Comparison of ENCODE assay signal across 8 cellular contexts in genomic region chr17:38559025-38559879, GRCh38. TPM values are rescaled to one million over a fixed set of nuclear protein-coding genes. Genes with fewer than 3 reads are reported as not detected.
DNase-seq lines count a peak whose midpoint lies in the region; ATAC-seq and TF ChIP-seq lines count a peak whose summit lies in the region.

No MANE protein-coding gene starts in this region.

- TF ChIP-seq POLR2A in lower leg skin (IDR thresholded peaks at IDR 0.05): no peak

- 10% methylated on average over 30 to 44 of the region's 44 CpGs for WGBS in lower leg skin, 2 donors

- intact Hi-C loops in lower leg skin (cut with DNase I; ENCODE audit: low total_unique reads): no loop called here

- H3K4me3 ChIP-seq in lower leg skin (ENCODE audit: low read depth, poor library complexity, severe bottlenecking): no peak overlapping the region

- peak overlapping the region; percentile 85 for H3K27ac ChIP-seq in cingulate gyrus (ENCODE audit: low read depth, low read length)

- no peak for TF ChIP-seq CTCF in lower leg skin (IDR thresholded peaks at IDR 0.05)

- peak; percentile 77 for ATAC-seq in GM18498 (IDR thresholded peaks at IDR 0.05; ENCODE audit: unreplicated experiment)
- peak; percentile 73 for ATAC-seq in HG03175 (IDR thresholded peaks at IDR 0.05; ENCODE audit: unreplicated experiment)
- ATAC-seq in GM21515 (IDR thresholded peaks at IDR 0.05; ENCODE audit: unreplicated experiment): no peak

- DNase-seq in NCI-H345 treated with DMSO at 0.1 percent for 48 hours (lab: John Stamatoyannopoulos, UW; ENCODE audit: unreplicated experiment) (peak; percentile 93), lower leg skin (ENCODE audit: low spot score in 2 of 2) (peak; percentile 86 to 97)
- DNase-seq in activated CD4-positive, alpha-beta T cell treated with anti-CD3 and anti-CD28 coated beads for 4 hours: peak; percentile 90 to 92
- DNase-seq in stimulated activated CD8-positive, alpha-beta memory T cell treated with anti-CD3 and anti-CD28 coated beads, Interleukin-12 subunit alpha, Interleukin-12 subunit beta, amount 100 ng/mL, for 1 hour (ENCODE audit: low read depth): peak; percentile 80

RNA-seq across cellular contexts. Expression of gene SRCIN1, which starts 46.5 kb away (rescaled TPM):
- total RNA-seq in lower leg skin: 10 to 100 TPM; 12.0 to 20.2 (median 15.6) TPM
